10 cellular contexts compared by ENCODE assay signal in genomic region chr10:119006451-119007210, GRCh38. TPM values are rescaled to one million over a fixed set of nuclear protein-coding genes. Genes with fewer than 3 reads are reported as not detected.
DNase-seq lines count a peak whose midpoint lies in the region; ATAC-seq and TF ChIP-seq lines count a peak whose summit lies in the region.
"Had no signal": no experiment of that assay in that cellular context is flagged by ENCODE, and none has a peak within 500 bp of the region (broad histone marks: within the 10 kb centered on the region; RNA-seq: fewer than 3 reads in every experiment).

No MANE protein-coding gene starts in this region.

- intact Hi-C loops in CD8-positive, alpha-beta T cell (cut with DNase I, micrococcal nuclease), result no loop called here

- H3K4me1 ChIP-seq in osteoblast (ENCODE audit: insufficient read depth, low read length), result peaks cover 23% of the 10 kb centered on the region
- H3K4me1 ChIP-seq in CD8-positive, alpha-beta T cell (ENCODE audit: insufficient read depth, low read length), result no peaks in the 10 kb centered on the region
- no peaks in the 10 kb centered on the region for H3K4me1 ChIP-seq in neural progenitor cell

- no peaks in the 10 kb centered on the region for H3K36me3 Mint-ChIP-seq in CD8-positive, alpha-beta T cell
- H3K36me3 Mint-ChIP-seq in neural progenitor cell, result no peaks in the 10 kb centered on the region
- H3K36me3 Mint-ChIP-seq: activated naive CD8-positive, alpha-beta T cell treated with anti-CD3 and anti-CD28 coated beads for 36 hours; naive thymus-derived CD4-positive, alpha-beta T cell had no signal

- peak overlapping the region; percentile 63 for H3K27ac ChIP-seq in C4-2B
- peak overlapping the region; percentile 44 for H3K27ac ChIP-seq in osteoblast (ENCODE audit: low read depth, low read length)
- no peak overlapping the region for H3K27ac ChIP-seq in CD8-positive, alpha-beta T cell (ENCODE audit: low read depth, low read length)
- H3K27ac ChIP-seq in neural progenitor cell, result no peak overlapping the region

- H3K27me3 Mint-ChIP-seq in CD8-positive, alpha-beta T cell (ENCODE audit: low read depth), result peaks cover 20% of the 10 kb centered on the region
- peaks cover 8% of the 10 kb centered on the region for H3K27me3 Mint-ChIP-seq in neural progenitor cell (ENCODE audit: insufficient read depth, low read depth)

- H3F3A ChIP-seq in neural progenitor cell (ENCODE audit: low read depth), result no peaks in the 10 kb centered on the region

- H3K79me2 ChIP-seq in osteoblast (ENCODE audit: insufficient read depth, low read length) (no peaks in the 10 kb centered on the region), neural progenitor cell (ENCODE audit: low read depth) (no peaks in the 10 kb centered on the region)

- no peak overlapping the region for H3K9ac ChIP-seq in neural progenitor cell

- peak; percentile 84 for DNase-seq in NCI-H460 (ENCODE audit: extremely low read depth, low read depth)
- DNase-seq in epithelial cell of proximal tubule (ENCODE audit: low read depth), result peak; percentile 52
- DNase-seq in osteoblast (ENCODE audit: insufficient read length, low spot score, missing footprints), result peak; percentile 95
- DNase-seq in CD8-positive, alpha-beta T cell, result no peak
- DNase-seq in stimulated activated CD4-positive, alpha-beta T cell treated with anti-CD3 and anti-CD28 coated beads, Interleukin-2, amount 100 ng/mL, for 48 hours, result no peak
- DNase-seq in neural progenitor cell (ENCODE audit: low spot score), result no peak
- no peak for DNase-seq in stimulated activated naive CD4-positive, alpha-beta T cell treated with Interleukin-2 at 50 U/mL for 16 hours (lab: John Stamatoyannopoulos, UW)
- DNase-seq: activated naive CD8-positive, alpha-beta T cell treated with anti-CD3 and anti-CD28 coated beads for 36 hours; naive thymus-derived CD4-positive, alpha-beta T cell had no signal

- no peak for ATAC-seq in CD8-positive, alpha-beta T cell
- ATAC-seq: naive thymus-derived CD4-positive, alpha-beta T cell had no signal

- H3K9me3 Mint-ChIP-seq in CD8-positive, alpha-beta T cell, result no peaks in the 10 kb centered on the region
- H3K9me3 Mint-ChIP-seq in neural progenitor cell, result no peaks in the 10 kb centered on the region
- H3K9me3 Mint-ChIP-seq: activated naive CD8-positive, alpha-beta T cell treated with anti-CD3 and anti-CD28 coated beads for 36 hours; naive thymus-derived CD4-positive, alpha-beta T cell had no signal

- H3K27me3 ChIP-seq in osteoblast (ENCODE audit: insufficient read depth, low read length) (peaks cover 24% of the 10 kb centered on the region), neural progenitor cell (no peaks in the 10 kb centered on the region)
- H3K27me3 ChIP-seq in CD8-positive, alpha-beta T cell (ENCODE audit: insufficient read depth, low read length), result no peaks in the 10 kb centered on the region

- no peak overlapping the region for H3K27ac Mint-ChIP-seq in CD8-positive, alpha-beta T cell
- H3K27ac Mint-ChIP-seq in neural progenitor cell, result no peak overlapping the region
- H3K27ac Mint-ChIP-seq: activated naive CD8-positive, alpha-beta T cell treated with anti-CD3 and anti-CD28 coated beads for 36 hours; naive thymus-derived CD4-positive, alpha-beta T cell had no signal

- CTCF ChIA-PET in CD8-positive, alpha-beta T cell (lab: Charles Lee), result no interaction called here

- H3K4me2 ChIP-seq in osteoblast (ENCODE audit: insufficient read depth, low read length) (peak overlapping the region; percentile 52), neural progenitor cell (no peak overlapping the region)

- no peaks in the 10 kb centered on the region for H3K36me3 ChIP-seq in osteoblast (ENCODE audit: insufficient read depth, low read length)
- H3K36me3 ChIP-seq in CD8-positive, alpha-beta T cell (ENCODE audit: insufficient read depth, low read length), result no peaks in the 10 kb centered on the region
- no peaks in the 10 kb centered on the region for H3K36me3 ChIP-seq in neural progenitor cell

- H3K4me1 Mint-ChIP-seq in CD8-positive, alpha-beta T cell (ENCODE audit: low read depth), result peaks cover 1% of the 10 kb centered on the region
- H3K4me1 Mint-ChIP-seq in neural progenitor cell, result peaks cover 4% of the 10 kb centered on the region
- H3K4me1 Mint-ChIP-seq: activated naive CD8-positive, alpha-beta T cell treated with anti-CD3 and anti-CD28 coated beads for 36 hours; naive thymus-derived CD4-positive, alpha-beta T cell had no signal

- H2AFZ ChIP-seq in osteoblast (ENCODE audit: low read length) (no peak overlapping the region), neural progenitor cell (replicated peaks) (no peak overlapping the region)

- POLR2A ChIA-PET in CD8-positive, alpha-beta T cell (lab: Charles Lee), result no interaction called here

- no peak for TF ChIP-seq CTCF in C4-2B (conservative IDR thresholded peaks at IDR 0.05)
- no peak for TF ChIP-seq CTCF in epithelial cell of proximal tubule (conservative IDR thresholded peaks at IDR 0.05; ENCODE audit: low read depth, low read length)
- peak; percentile 20 for TF ChIP-seq CTCF in osteoblast (IDR thresholded peaks at IDR 0.05; ENCODE audit: extremely low read depth, low read depth, low read length)
- TF ChIP-seq CTCF in CD8-positive, alpha-beta T cell (IDR thresholded peaks at IDR 0.05), result no peak
- TF ChIP-seq CTCF in neural progenitor cell (IDR thresholded peaks at IDR 0.05), result no peak

- H4K20me1 ChIP-seq in osteoblast (ENCODE audit: insufficient read depth, low read length), result peaks cover 5% of the 10 kb centered on the region
- no peaks in the 10 kb centered on the region for H4K20me1 ChIP-seq in neural progenitor cell (ENCODE audit: low read depth)

- H3K9me3 ChIP-seq in osteoblast (ENCODE audit: low read depth, low read length) (no peaks in the 10 kb centered on the region), neural progenitor cell (ENCODE audit: low read depth) (no peaks in the 10 kb centered on the region)
- no peaks in the 10 kb centered on the region for H3K9me3 ChIP-seq in CD8-positive, alpha-beta T cell (ENCODE audit: low read length)

- H3K4me3 ChIP-seq in epithelial cell of proximal tubule (ENCODE audit: low read depth, low read length) (no peak overlapping the region), osteoblast (ENCODE audit: insufficient read depth, low read length) (no peak overlapping the region), neural progenitor cell (no peak overlapping the region)
- H3K4me3 ChIP-seq in CD8-positive, alpha-beta T cell (ENCODE audit: low read depth, low read length), result no peak overlapping the region

- no peak overlapping the region for H3K4me3 Mint-ChIP-seq in CD8-positive, alpha-beta T cell
- no peak overlapping the region for H3K4me3 Mint-ChIP-seq in neural progenitor cell
- H3K4me3 Mint-ChIP-seq: activated naive CD8-positive, alpha-beta T cell treated with anti-CD3 and anti-CD28 coated beads for 36 hours; naive thymus-derived CD4-positive, alpha-beta T cell had no signal

RNA-seq across cellular contexts. Expression of gene NANOS1, which starts 22.9 kb away (rescaled TPM):
- 1.6 and 1.8 TPM in 2 replicates for total RNA-seq in NCI-H460 (2014; rRNA removed; shearing (Covaris generic))
- 0.31 and 6.5 TPM in 2 replicates for polyA plus RNA-seq in NCI-H460 (2014; cell fraction: nucleus; rRNA removed)
- total RNA-seq in epithelial cell of proximal tubule, result 3.9 and 8.0 TPM in 2 replicates
- 1.1 and 1.2 TPM in 2 replicates for total RNA-seq in osteoblast
- under 1 TPM; 0.41 to 0.50 TPM for total RNA-seq in CD8-positive, alpha-beta T cell
- 10.2 and 12.4 TPM in 2 replicates for total RNA-seq in neural progenitor cell (ENCODE audit: low replicate concordance)
- polyA plus RNA-seq: naive thymus-derived CD4-positive, alpha-beta T cell had no signal

Comparison
In these comparisons a context has a peak if more than half of its experiments do, and no peak if none do; other contexts are left out.
1. H3K27ac ChIP-seq: peak in C4-2B (single experiment) and osteoblast (single experiment); none in CD8-positive, alpha-beta T cell (single experiment) and neural progenitor cell (single experiment).
2. DNase-seq: peak in NCI-H460 (single experiment), epithelial cell of proximal tubule (single experiment) and osteoblast (single experiment); none in CD8-positive, alpha-beta T cell (0 of 7), stimulated activated CD4-positive, alpha-beta T cell treated with anti-CD3 and anti-CD28 coated beads, Interleukin-2, amount 100 ng/mL, for 48 hours (0 of 2), neural progenitor cell (single experiment) and stimulated activated naive CD4-positive, alpha-beta T cell treated with Interleukin-2 at 50 U/mL for 16 hours (single experiment).